In the genomic region with DNA sequence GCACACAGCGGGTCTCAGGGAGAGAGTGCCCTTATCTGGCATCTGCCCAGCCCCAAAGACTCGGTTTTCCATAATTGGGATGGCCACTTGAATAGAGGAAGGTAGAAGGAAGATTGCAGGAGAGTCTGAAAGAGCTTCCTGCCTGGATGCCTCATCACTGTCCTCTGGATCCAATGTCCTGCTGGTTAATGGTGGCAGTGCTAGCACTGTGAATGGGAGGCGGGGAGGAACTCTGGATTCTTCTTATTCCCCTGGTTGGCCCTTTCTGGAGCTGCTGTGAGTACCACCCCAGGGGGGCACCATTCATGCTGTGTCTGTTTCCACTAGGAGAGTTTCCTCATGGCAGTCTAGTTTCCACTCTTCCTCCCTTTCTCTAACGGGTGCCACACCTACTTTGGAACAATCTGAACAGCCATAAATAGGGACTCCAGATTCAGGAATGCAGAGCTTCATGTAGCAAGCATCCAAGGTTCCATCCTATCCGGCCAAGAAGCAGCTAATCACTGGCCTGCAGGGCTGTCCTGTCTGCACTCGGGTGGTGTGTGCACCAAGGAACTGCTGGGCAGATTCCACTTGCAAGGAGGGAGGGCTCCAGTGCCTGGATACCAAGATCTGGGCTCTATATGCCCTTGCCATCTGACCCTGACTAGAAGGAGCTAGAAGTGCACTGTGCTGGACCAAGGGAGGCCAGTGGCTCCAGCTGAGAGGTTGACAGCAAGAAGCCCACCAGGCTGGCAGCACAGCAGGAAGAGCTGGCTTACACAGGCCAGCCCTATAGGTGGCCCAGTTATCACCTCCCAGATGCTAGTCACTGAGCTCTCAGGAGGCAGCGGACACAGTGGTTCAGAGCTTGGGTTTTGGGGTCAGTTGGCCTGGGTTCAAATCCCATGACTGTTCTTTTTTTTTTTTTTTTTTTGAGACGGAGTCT, we compare ENCODE assay signal across 16 cellular contexts. TPM values are rescaled to one million over a fixed set of nuclear protein-coding genes. Genes with fewer than 3 reads are reported as not detected.
DNase-seq lines count a peak whose midpoint lies in the region; ATAC-seq and TF ChIP-seq lines count a peak whose summit lies in the region.
"Had no signal": no experiment of that assay in that cellular context is flagged by ENCODE, and none has a peak within 500 bp of the region (broad histone marks: within the 10 kb centered on the region; RNA-seq: fewer than 3 reads in every experiment).

No MANE protein-coding gene starts in this region.

- H3K27ac ChIP-seq in coronary artery = peak overlapping the region; percentile 32 to 91
- H3K27ac ChIP-seq in lower lobe of right lung = peak overlapping the region; percentile 53
- peak overlapping the region; percentile 8 to 88 for H3K27ac ChIP-seq in aorta (ENCODE audit: low read depth in 1 of 2, low read length in 2 of 2)
- H3K27ac ChIP-seq: SJSA1 had no signal

- peak; percentile 58 for ATAC-seq in Right ventricle myocardium inferior
- ATAC-seq in lower lobe of right lung = no peak
- ATAC-seq in aorta (ENCODE audit: low FRiP score) = peak; percentile 23
- no peak for ATAC-seq in HG02885 (IDR thresholded peaks at IDR 0.05; ENCODE audit: poor library complexity, unreplicated experiment)
- no peak for ATAC-seq in GM21786 (IDR thresholded peaks at IDR 0.05; ENCODE audit: unreplicated experiment)

- TF ChIP-seq CTCF in coronary artery (IDR thresholded peaks at IDR 0.05) (no peak), lower lobe of right lung (IDR thresholded peaks at IDR 0.05) (no peak)

- H3K4me1 ChIP-seq in lower lobe of right lung = peaks cover 69% of the 10 kb centered on the region
- H3K4me1 ChIP-seq in aorta (ENCODE audit: control insufficient read depth in 1 of 2, insufficient read depth in 2 of 2, low read length in 2 of 2) = peaks cover 0 to 3% of the 10 kb centered on the region in 2 donors

- WGBS in aorta, 2 donors = 42 to 46% methylated on average over 7 to 8 of the region's 8 CpGs

- intact Hi-C loops in Right ventricle myocardium inferior (cut with DNase I) (no loop called here), cardiac septum (cut with DNase I) (no loop called here), lower lobe of right lung (cut with DNase I) (no loop called here), aorta (cut with DNase I) (loop anchor here in 1 of 2 donors (10.0 kb wide), 1 partner anchor 136 kb away; a partner anchor contains a TSS)

- DNase-seq in Right ventricle myocardium inferior (ENCODE audit: missing footprints) = no peak
- no peak for DNase-seq in cardiac septum (ENCODE audit: low spot score)
- no peak for DNase-seq in coronary artery (ENCODE audit: low spot score)
- no peak for DNase-seq in lower lobe of right lung
- peak; percentile 62 to 81 for DNase-seq in aorta
- no peak for DNase-seq in iPS-NIHi11 (ENCODE audit: low spot score)
- DNase-seq: activated B cell treated with CpG ODN at 0.5 μM for 24 hours; activated T-cell treated with anti-CD3 and anti-CD28 coated beads, Interleukin-2, amount 50 U/mL, for 24 hours; AML-193; GDM1; NCI-H524 treated with DMSO at 0.1 percent for 48 hours; small intestine had no signal

- H3K9me3 ChIP-seq in lower lobe of right lung = no peaks in the 10 kb centered on the region
- no peaks in the 10 kb centered on the region for H3K9me3 ChIP-seq in aorta (ENCODE audit: control insufficient read depth, low read length)
- H3K9me3 ChIP-seq: SJSA1 had no signal

- H3K27me3 ChIP-seq in lower lobe of right lung (ENCODE audit: low read depth) = peaks cover 4% of the 10 kb centered on the region
- H3K27me3 ChIP-seq in aorta (ENCODE audit: control insufficient read depth in 1 of 2, insufficient read depth in 2 of 2, low read length in 1 of 2) = no peaks in the 10 kb centered on the region
- H3K27me3 ChIP-seq: SJSA1 had no signal

- H3K4me3 ChIP-seq in coronary artery = no peak overlapping the region
- H3K4me3 ChIP-seq in lower lobe of right lung = no peak overlapping the region
- no peak overlapping the region for H3K4me3 ChIP-seq in aorta (ENCODE audit: low read length in 2 of 2)
- H3K4me3 ChIP-seq: SJSA1 had no signal

- H3K36me3 ChIP-seq in lower lobe of right lung (no peaks in the 10 kb centered on the region), aorta (ENCODE audit: control insufficient read depth in 1 of 2, insufficient read depth in 2 of 2, low read length in 1 of 2) (no peaks in the 10 kb centered on the region)

RNA-seq across cellular contexts. Expression of a gene that starts 4.6 kb away (rescaled TPM):
- total RNA-seq in Right ventricle myocardium inferior (29.1 TPM), cardiac septum (21.0 TPM), lower lobe of right lung (44.9 TPM), aorta (10 to 100 TPM; 56.7 to 68.5 TPM)
- 10 to 100 TPM; 51.5 to 78.8 TPM for polyA plus RNA-seq in aorta
- total RNA-seq: activated B cell treated with CpG ODN at 0.5 μM for 24 hours had no signal

RNA-seq across cellular contexts. Expression of a gene that starts 55.1 kb away (rescaled TPM):
- 3.4 TPM for total RNA-seq in Right ventricle myocardium inferior
- total RNA-seq in cardiac septum = 2.3 TPM
- total RNA-seq in lower lobe of right lung = 21.5 TPM
- total RNA-seq in aorta = 1 to 10 TPM; 2.1 to 8.0 TPM
- polyA plus RNA-seq in aorta = under 1 TPM in 1 of 2 donors, not detected in 1; 0.43 TPM
- total RNA-seq: LHCN-M2, SJSA1 had no signal

Comparison
In these comparisons a context has a peak if more than half of its experiments do, and no peak if none do; other contexts are left out.
1. ATAC-seq: peak in Right ventricle myocardium inferior (single experiment) and aorta (single experiment); none in lower lobe of right lung (0 of 2), HG02885 (single experiment) and GM21786 (single experiment).
2. DNase-seq: peak in aorta (2 of 2); none in Right ventricle myocardium inferior (single experiment), cardiac septum (single experiment), coronary artery (single experiment), lower lobe of right lung (single experiment) and iPS-NIHi11 (single experiment).
3. Peak in every context shown above with its lines, with median percentiles within 50 percentile points of each other: H3K27ac ChIP-seq.